Comparison of ENCODE assay signal across 8 cellular contexts in the genomic region with DNA sequence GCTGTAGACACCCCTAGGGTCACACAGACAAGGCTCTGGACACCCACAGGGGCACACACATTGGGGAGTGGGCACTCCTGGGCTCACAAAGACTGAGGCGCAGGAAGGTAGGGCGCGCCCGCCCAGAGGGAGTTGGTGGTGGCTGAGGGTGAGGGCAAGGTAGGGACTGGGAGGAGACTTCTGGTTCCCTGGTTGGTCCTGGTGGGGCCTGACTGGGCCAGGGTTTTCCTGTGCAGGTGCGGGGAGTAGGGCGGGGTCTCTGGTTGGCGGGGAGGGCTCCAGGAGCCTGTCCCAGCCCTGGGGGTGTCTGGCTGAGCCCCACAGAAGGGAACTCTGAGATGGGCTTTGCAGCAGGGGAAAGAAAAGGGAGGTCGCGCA. TPM values are rescaled to one million over a fixed set of nuclear protein-coding genes. Genes with fewer than 3 reads are reported as not detected.
DNase-seq lines count a peak whose midpoint lies in the region; ATAC-seq and TF ChIP-seq lines count a peak whose summit lies in the region.

No MANE protein-coding gene starts in this region.

- peaks cover 4% of the 10 kb centered on the region for H3K4me1 Mint-ChIP-seq in WTC11

- peak overlapping the region; percentile 79 for H2AFZ ChIP-seq in parathyroid adenoma

- H3K36me3 Mint-ChIP-seq in WTC11: no peaks in the 10 kb centered on the region

- H3K9ac ChIP-seq in parathyroid adenoma: peak overlapping the region; percentile 61

- POLR2A ChIA-PET in WTC11 (lab: Charles Lee): interaction anchor here (0.9 to 1.5 kb wide), 9 partner anchors 19 to 592 kb away, joined by 3 to 5 read pairs (median 3); partner anchors contain the start of genes HDAC6, PPP1R3F, PQBP1 and SUV39H1

- no peaks in the 10 kb centered on the region for H3K9me3 ChIP-seq in parathyroid adenoma (ENCODE audit: control insufficient read depth, low read length)

- H3K27ac Mint-ChIP-seq in WTC11: no peak overlapping the region

- CTCF ChIA-PET in WTC11 (lab: Charles Lee): interaction anchor here (1.0 to 1.4 kb wide), 3 partner anchors 29 to 86 kb away, joined by 3 to 9 read pairs (median 5); no protein-coding TSS in a partner anchor

- no peak for TF ChIP-seq CTCF in WTC11 (IDR thresholded peaks at IDR 0.05)
- no peak for TF ChIP-seq CTCF in fibroblast of mammary gland (conservative IDR thresholded peaks at IDR 0.05; ENCODE audit: control insufficient read depth, insufficient read depth, low read depth, low read length)
- no peak for TF ChIP-seq CTCF in parathyroid adenoma (IDR thresholded peaks at IDR 0.05)

- no peaks in the 10 kb centered on the region for H3K27me3 ChIP-seq in parathyroid adenoma (ENCODE audit: control insufficient read depth, insufficient read depth, low read length)

- no peaks in the 10 kb centered on the region for H3K79me2 ChIP-seq in parathyroid adenoma

- H3K4me2 ChIP-seq in parathyroid adenoma (ENCODE audit: low read length): peak overlapping the region; percentile 89

- DNase-seq in WTC11 (ENCODE audit: low spot score): peak; percentile 19
- no peak for DNase-seq in fibroblast of mammary gland (ENCODE audit: low read depth)
- no peak for DNase-seq in UCSD-AML1 (lab: John Stamatoyannopoulos, UW; ENCODE audit: unreplicated experiment)
- no peak for DNase-seq in AG08396 (ENCODE audit: low spot score)
- DNase-seq in NCI-H2029 (lab: John Stamatoyannopoulos, UW): no peak

- H3K4me1 ChIP-seq in parathyroid adenoma: peaks cover 8% of the 10 kb centered on the region

- H3K4me3 ChIP-seq in fibroblast of mammary gland (ENCODE audit: control insufficient read depth, low read depth, low read length) (peak overlapping the region; percentile 58), parathyroid adenoma (ENCODE audit: low read depth, low read length) (peak overlapping the region; percentile 79)

- no peaks in the 10 kb centered on the region for H3K36me3 ChIP-seq in parathyroid adenoma (ENCODE audit: control insufficient read depth, insufficient read depth, low read length)

- peak; percentile 9 for ATAC-seq in GM18868 (IDR thresholded peaks at IDR 0.05; ENCODE audit: unreplicated experiment)
- ATAC-seq in HG02970 (IDR thresholded peaks at IDR 0.05; ENCODE audit: low FRiP score, unreplicated experiment): peak; percentile 7
- ATAC-seq in WTC11: peak; percentile 59

- H3K4me3 Mint-ChIP-seq in WTC11: peak overlapping the region; percentile 88

- no peaks in the 10 kb centered on the region for H3K9me3 Mint-ChIP-seq in WTC11

- no peaks in the 10 kb centered on the region; the same call in 1 of the 2 replicates for H3K27me3 Mint-ChIP-seq in WTC11 (ENCODE audit: low read depth)

- H3K27ac ChIP-seq in parathyroid adenoma: peak overlapping the region; percentile 93

TF ChIP-seq in WTC11, 78 proteins besides CTCF, POLR2A, EP300 and RAD21:
- TF ChIP-seq ELF4 (CRISPR knock-in tag; IDR thresholded peaks at IDR 0.05; ENCODE audit: low read depth) (no peak), NR2C2 (CRISPR knock-in tag; IDR thresholded peaks at IDR 0.05) (no peak), ZNF232 (CRISPR knock-in tag; IDR thresholded peaks at IDR 0.05) (no peak), CREB1 (CRISPR knock-in tag; IDR thresholded peaks at IDR 0.05) (no peak), TCF7 (CRISPR knock-in tag; IDR thresholded peaks at IDR 0.05; ENCODE audit: low read depth) (no peak), NFE2L1 (CRISPR knock-in tag; IDR thresholded peaks at IDR 0.05) (no peak), CDX4 (CRISPR knock-in tag; IDR thresholded peaks at IDR 0.05; ENCODE audit: borderline replicate concordance) (no peak), MAX (CRISPR knock-in tag; IDR thresholded peaks at IDR 0.05) (no peak), NFATC4 (CRISPR knock-in tag; IDR thresholded peaks at IDR 0.05) (no peak), GTF2I (CRISPR knock-in tag; conservative IDR thresholded peaks at IDR 0.05) (no peak), NFYB (CRISPR knock-in tag; conservative IDR thresholded peaks at IDR 0.05; ENCODE audit: low read depth) (no peak)

RNA-seq across cellular contexts. Expression of gene WAS, which starts 6.7 kb away (rescaled TPM):
- 0.79 to 1.6 TPM (median 0.96 TPM) in 3 replicates for total RNA-seq in WTC11 (2021)

RNA-seq across cellular contexts. Expression of gene SUV39H1, which starts 19.7 kb away (rescaled TPM):
- total RNA-seq in WTC11 (2021): 14.2 to 16.5 TPM (median 16.4 TPM) in 3 replicates

Comparison
In these comparisons a context has a peak if more than half of its experiments do, and no peak if none do; other contexts are left out.
1. ATAC-seq: peak in every context shown above with its lines; median percentile 59 in WTC11; 9 in GM18868; 7 in HG02970.